2 cellular contexts compared by ENCODE assay signal in the genomic region with DNA sequence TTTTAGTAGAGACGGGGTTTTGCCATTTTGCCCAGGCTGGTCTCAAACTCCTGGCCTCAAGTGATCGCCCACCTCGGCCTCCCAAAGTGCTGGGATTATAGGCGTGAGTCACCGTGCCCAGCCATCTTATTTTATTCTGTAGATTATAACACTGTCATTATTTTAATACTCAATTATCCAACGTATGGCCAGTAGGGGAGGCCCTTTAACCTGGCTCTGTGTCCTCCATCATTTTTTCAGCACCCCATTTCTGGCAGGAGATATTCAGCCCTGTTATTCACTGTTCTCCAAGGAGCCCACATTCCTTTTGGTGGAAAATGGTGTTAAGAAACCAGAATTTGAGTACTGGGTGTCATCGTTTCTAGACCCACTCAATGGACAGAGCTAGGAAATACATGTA.
TF ChIP-seq lines count a peak whose summit lies in the region.

No MANE protein-coding gene starts in this region.

TF ChIP-seq in SK-N-SH, 30 proteins besides CTCF, POLR2A, EP300 and RAD21 (continued from another document):
- TF ChIP-seq TCF12 (IDR thresholded peaks at IDR 0.05) (no peak), YY1 (IDR thresholded peaks at IDR 0.05; ENCODE audit: low read depth) (no peak), GATA2 (CRISPR knock-in tag; IDR thresholded peaks at IDR 0.05) (no peak), NFIC (IDR thresholded peaks at IDR 0.05; ENCODE audit: borderline replicate concordance) (no peak), CHD2 (IDR thresholded peaks at IDR 0.05; ENCODE audit: low read length, partially characterized antibody) (no peak), MEF2A (IDR thresholded peaks at IDR 0.05; ENCODE audit: borderline replicate concordance, low read depth) (no peak), TEAD4 (IDR thresholded peaks at IDR 0.05; ENCODE audit: borderline replicate concordance, insufficient read depth) (no peak), FOXJ3 (CRISPR knock-in tag; IDR thresholded peaks at IDR 0.05) (no peak)
TF ChIP-seq in SK-N-SH: peak in this region for 0.

TF ChIP-seq in SK-N-SH treated with all-trans-retinoic acid at 6 μM for 48 hours, 23 proteins besides CTCF, POLR2A, EP300 and RAD21 (continued from another document):
- TF ChIP-seq, protein P1, sequence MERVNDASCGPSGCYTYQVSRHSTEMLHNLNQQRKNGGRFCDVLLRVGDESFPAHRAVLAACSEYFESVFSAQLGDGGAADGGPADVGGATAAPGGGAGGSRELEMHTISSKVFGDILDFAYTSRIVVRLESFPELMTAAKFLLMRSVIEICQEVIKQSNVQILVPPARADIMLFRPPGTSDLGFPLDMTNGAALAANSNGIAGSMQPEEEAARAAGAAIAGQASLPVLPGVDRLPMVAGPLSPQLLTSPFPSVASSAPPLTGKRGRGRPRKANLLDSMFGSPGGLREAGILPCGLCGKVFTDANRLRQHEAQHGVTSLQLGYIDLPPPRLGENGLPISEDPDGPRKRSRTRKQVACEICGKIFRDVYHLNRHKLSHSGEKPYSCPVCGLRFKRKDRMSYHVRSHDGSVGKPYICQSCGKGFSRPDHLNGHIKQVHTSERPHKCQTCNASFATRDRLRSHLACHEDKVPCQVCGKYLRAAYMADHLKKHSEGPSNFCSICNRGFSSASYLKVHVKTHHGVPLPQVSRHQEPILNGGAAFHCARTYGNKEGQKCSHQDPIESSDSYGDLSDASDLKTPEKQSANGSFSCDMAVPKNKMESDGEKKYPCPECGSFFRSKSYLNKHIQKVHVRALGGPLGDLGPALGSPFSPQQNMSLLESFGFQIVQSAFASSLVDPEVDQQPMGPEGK (CRISPR knock-in tag; IDR thresholded peaks at IDR 0.05; ENCODE audit: borderline replicate concordance) = no peak
- TF ChIP-seq, protein P2, sequence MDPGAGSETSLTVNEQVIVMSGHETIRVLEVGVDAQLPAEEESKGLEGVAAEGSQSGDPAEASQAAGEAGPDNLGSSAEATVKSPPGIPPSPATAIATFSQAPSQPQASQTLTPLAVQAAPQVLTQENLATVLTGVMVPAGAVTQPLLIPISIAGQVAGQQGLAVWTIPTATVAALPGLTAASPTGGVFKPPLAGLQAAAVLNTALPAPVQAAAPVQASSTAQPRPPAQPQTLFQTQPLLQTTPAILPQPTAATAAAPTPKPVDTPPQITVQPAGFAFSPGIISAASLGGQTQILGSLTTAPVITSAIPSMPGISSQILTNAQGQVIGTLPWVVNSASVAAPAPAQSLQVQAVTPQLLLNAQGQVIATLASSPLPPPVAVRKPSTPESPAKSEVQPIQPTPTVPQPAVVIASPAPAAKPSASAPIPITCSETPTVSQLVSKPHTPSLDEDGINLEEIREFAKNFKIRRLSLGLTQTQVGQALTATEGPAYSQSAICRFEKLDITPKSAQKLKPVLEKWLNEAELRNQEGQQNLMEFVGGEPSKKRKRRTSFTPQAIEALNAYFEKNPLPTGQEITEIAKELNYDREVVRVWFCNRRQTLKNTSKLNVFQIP (CRISPR knock-in tag; IDR thresholded peaks at IDR 0.05; ENCODE audit: borderline replicate concordance, low read depth) = no peak
- no peak for TF ChIP-seq TOX (CRISPR knock-in tag; IDR thresholded peaks at IDR 0.05; ENCODE audit: borderline replicate concordance)
- TF ChIP-seq ZFP3 (CRISPR knock-in tag; IDR thresholded peaks at IDR 0.05) = no peak
- TF ChIP-seq ZNF70 (CRISPR knock-in tag; IDR thresholded peaks at IDR 0.05) = no peak
- TF ChIP-seq BACH2 (CRISPR knock-in tag; IDR thresholded peaks at IDR 0.05; ENCODE audit: borderline replicate concordance) = no peak
- TF ChIP-seq, protein P3, sequence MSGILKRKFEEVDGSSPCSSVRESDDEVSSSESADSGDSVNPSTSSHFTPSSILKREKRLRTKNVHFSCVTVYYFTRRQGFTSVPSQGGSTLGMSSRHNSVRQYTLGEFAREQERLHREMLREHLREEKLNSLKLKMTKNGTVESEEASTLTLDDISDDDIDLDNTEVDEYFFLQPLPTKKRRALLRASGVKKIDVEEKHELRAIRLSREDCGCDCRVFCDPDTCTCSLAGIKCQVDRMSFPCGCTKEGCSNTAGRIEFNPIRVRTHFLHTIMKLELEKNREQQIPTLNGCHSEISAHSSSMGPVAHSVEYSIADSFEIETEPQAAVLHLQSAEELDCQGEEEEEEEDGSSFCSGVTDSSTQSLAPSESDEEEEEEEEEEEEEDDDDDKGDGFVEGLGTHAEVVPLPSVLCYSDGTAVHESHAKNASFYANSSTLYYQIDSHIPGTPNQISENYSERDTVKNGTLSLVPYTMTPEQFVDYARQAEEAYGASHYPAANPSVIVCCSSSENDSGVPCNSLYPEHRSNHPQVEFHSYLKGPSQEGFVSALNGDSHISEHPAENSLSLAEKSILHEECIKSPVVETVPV (CRISPR knock-in tag; IDR thresholded peaks at IDR 0.05) = no peak
- TF ChIP-seq GLIS3 (CRISPR knock-in tag; IDR thresholded peaks at IDR 0.05) = no peak
- TF ChIP-seq ESRRG (CRISPR knock-in tag; IDR thresholded peaks at IDR 0.05) = no peak
- no peak for TF ChIP-seq PPARA (CRISPR knock-in tag; IDR thresholded peaks at IDR 0.05; ENCODE audit: borderline replicate concordance)
- TF ChIP-seq RARB (CRISPR knock-in tag; IDR thresholded peaks at IDR 0.05) = no peak
- no peak for TF ChIP-seq SNAI2 (CRISPR knock-in tag; IDR thresholded peaks at IDR 0.05)
- TF ChIP-seq ZC3H10 (CRISPR knock-in tag; IDR thresholded peaks at IDR 0.05) = no peak
- TF ChIP-seq CSDC2 (CRISPR knock-in tag; IDR thresholded peaks at IDR 0.05) = no peak
- TF ChIP-seq, protein P4, sequence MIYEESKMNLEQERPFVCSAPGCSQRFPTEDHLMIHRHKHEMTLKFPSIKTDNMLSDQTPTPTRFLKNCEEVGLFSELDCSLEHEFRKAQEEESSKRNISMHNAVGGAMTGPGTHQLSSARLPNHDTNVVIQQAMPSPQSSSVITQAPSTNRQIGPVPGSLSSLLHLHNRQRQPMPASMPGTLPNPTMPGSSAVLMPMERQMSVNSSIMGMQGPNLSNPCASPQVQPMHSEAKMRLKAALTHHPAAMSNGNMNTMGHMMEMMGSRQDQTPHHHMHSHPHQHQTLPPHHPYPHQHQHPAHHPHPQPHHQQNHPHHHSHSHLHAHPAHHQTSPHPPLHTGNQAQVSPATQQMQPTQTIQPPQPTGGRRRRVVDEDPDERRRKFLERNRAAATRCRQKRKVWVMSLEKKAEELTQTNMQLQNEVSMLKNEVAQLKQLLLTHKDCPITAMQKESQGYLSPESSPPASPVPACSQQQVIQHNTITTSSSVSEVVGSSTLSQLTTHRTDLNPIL (CRISPR knock-in tag; IDR thresholded peaks at IDR 0.05; ENCODE audit: low read depth) = no peak
- no peak for TF ChIP-seq ZNF565 (CRISPR knock-in tag; conservative IDR thresholded peaks at IDR 0.05; ENCODE audit: low read depth)
- TF ChIP-seq, protein P5, sequence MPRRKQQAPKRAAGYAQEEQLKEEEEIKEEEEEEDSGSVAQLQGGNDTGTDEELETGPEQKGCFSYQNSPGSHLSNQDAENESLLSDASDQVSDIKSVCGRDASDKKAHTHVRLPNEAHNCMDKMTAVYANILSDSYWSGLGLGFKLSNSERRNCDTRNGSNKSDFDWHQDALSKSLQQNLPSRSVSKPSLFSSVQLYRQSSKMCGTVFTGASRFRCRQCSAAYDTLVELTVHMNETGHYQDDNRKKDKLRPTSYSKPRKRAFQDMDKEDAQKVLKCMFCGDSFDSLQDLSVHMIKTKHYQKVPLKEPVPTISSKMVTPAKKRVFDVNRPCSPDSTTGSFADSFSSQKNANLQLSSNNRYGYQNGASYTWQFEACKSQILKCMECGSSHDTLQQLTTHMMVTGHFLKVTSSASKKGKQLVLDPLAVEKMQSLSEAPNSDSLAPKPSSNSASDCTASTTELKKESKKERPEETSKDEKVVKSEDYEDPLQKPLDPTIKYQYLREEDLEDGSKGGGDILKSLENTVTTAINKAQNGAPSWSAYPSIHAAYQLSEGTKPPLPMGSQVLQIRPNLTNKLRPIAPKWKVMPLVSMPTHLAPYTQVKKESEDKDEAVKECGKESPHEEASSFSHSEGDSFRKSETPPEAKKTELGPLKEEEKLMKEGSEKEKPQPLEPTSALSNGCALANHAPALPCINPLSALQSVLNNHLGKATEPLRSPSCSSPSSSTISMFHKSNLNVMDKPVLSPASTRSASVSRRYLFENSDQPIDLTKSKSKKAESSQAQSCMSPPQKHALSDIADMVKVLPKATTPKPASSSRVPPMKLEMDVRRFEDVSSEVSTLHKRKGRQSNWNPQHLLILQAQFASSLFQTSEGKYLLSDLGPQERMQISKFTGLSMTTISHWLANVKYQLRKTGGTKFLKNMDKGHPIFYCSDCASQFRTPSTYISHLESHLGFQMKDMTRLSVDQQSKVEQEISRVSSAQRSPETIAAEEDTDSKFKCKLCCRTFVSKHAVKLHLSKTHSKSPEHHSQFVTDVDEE (CRISPR knock-in tag; IDR thresholded peaks at IDR 0.05) = no peak
